In the genomic region with DNA sequence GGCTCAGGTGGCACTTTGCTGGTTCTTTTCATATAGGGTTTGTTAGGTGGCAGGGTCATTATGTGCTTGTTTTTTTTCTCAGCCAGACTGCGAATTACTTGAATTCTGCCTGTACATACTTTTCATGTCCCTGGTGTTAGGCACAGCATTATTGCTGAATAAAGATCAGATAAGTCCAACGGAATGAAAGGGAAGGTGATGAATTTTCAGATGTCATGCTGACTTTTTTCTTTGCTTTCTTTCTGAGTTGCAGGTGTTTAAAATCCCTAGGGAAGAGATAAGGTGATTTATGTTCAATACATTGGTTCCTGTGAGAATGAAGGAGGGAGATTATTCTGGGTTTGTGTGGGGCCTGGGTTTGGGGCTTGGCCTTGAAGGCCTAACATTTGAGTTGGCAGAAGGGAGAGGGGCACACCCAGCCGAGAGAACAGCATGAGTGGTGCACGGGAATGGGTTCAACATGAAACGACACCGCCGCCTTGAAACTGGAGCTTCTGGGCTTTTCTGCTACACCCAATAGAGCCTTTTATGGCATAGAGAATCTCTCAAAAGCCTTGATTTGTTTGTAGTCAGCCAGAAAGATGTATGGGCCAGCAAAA, we compare ENCODE assay signal across 29 cellular contexts.
DNase-seq lines count a peak whose midpoint lies in the region; ATAC-seq, FAIRE-seq and TF ChIP-seq lines count a peak whose summit lies in the region.
"Had no signal": no experiment of that assay in that cellular context is flagged by ENCODE, and none has a peak within 500 bp of the region (broad histone marks: within the 10 kb centered on the region; RNA-seq: fewer than 3 reads in every experiment).

No MANE protein-coding gene starts in this region.

- peak overlapping the region; percentile 71 for H3K27ac Mint-ChIP-seq in mesothelial cell of epicardium
- H3K27ac Mint-ChIP-seq: activated CD4-positive, alpha-beta T cell treated with anti-CD3 and anti-CD28 coated beads for 36 hours had no signal

- no peak for FAIRE-seq in urothelium cell line (lab: Jason Lieb, UNC)
- FAIRE-seq: colon, H54 had no signal

- no peak for TF ChIP-seq EP300 in stomach (IDR thresholded peaks at IDR 0.05)

- H3K27me3 ChIP-seq in body of pancreas (no peaks in the 10 kb centered on the region), stomach (no peaks in the 10 kb centered on the region)
- H3K27me3 ChIP-seq: breast epithelium, upper lobe of left lung had no signal

- ATAC-seq in body of pancreas = peak; percentile 72
- ATAC-seq in HG02981 (IDR thresholded peaks at IDR 0.05; ENCODE audit: unreplicated experiment) = no peak
- ATAC-seq: activated CD4-positive, alpha-beta T cell treated with anti-CD3 and anti-CD28 coated beads for 36 hours; activated naive CD4-positive, alpha-beta T cell treated with anti-CD3 and anti-CD28 coated beads, Interleukin-2, amount 50 U/mL, for 72 hours; naive thymus-derived CD4-positive, alpha-beta T cell; Panc1 had no signal

- peaks cover 30% of the 10 kb centered on the region for H3K4me1 ChIP-seq in body of pancreas
- H3K4me1 ChIP-seq in stomach = peaks cover 12 to 70% (median 36%) of the 10 kb centered on the region in 4 donors
- H3K4me1 ChIP-seq: breast epithelium had no signal

- H3K9me3 ChIP-seq in body of pancreas = no peaks in the 10 kb centered on the region
- H3K9me3 ChIP-seq in stomach = no peaks in the 10 kb centered on the region
- H3K9me3 ChIP-seq: breast epithelium, left ventricle myocardium inferior, upper lobe of left lung had no signal

- H3K36me3 Mint-ChIP-seq in mesothelial cell of epicardium = peaks cover 4% of the 10 kb centered on the region

- no peak for TF ChIP-seq CTCF in body of pancreas (IDR thresholded peaks at IDR 0.05)
- no peak for TF ChIP-seq CTCF in mesothelial cell of epicardium (IDR thresholded peaks at IDR 0.05; ENCODE audit: unreplicated experiment)
- TF ChIP-seq CTCF in stomach (IDR thresholded peaks at IDR 0.05) = no peak

- WGBS in body of pancreas, 2 donors = 21 to 34% methylated on average over 7 of the region's 7 CpGs
- WGBS in stomach, 5 donors = 29 to 76% (median 51%) methylated on average over 7 of the region's 7 CpGs

- H3K36me3 ChIP-seq in body of pancreas (replicated peaks in 1 of 2; ENCODE audit: insufficient read depth in 1 of 2, low read depth in 2 of 2) (no peaks in the 10 kb centered on the region), stomach (no peaks in the 10 kb centered on the region)
- H3K36me3 ChIP-seq: breast epithelium, left ventricle myocardium inferior, upper lobe of left lung had no signal

- peaks cover 10% of the 10 kb centered on the region for H3K9me3 Mint-ChIP-seq in mesothelial cell of epicardium

- intact Hi-C loops in body of pancreas (cut with DNase I) = no loop called here
- intact Hi-C loops in stomach (cut with DNase I; ENCODE audit: low total_unique reads) = no loop called here

- peak overlapping the region; percentile 21 to 58 (median 29) for H3K27ac ChIP-seq in body of pancreas
- H3K27ac ChIP-seq in stomach = peak overlapping the region; percentile 3 to 82 (median 73)
- H3K27ac ChIP-seq: 22Rv1, breast epithelium, left ventricle myocardium inferior, upper lobe of left lung had no signal

- no peak for TF ChIP-seq POLR2A in body of pancreas (IDR thresholded peaks at IDR 0.05)
- TF ChIP-seq POLR2A in stomach (IDR thresholded peaks at IDR 0.05) = no peak

- DNase-seq in NCI-H146 (lab: John Stamatoyannopoulos, UW) = peak; percentile 15
- DNase-seq in NCI-H146 treated with DMSO at 0.1 percent for 48 hours (lab: John Stamatoyannopoulos, UW; ENCODE audit: unreplicated experiment) = no peak
- peak; percentile 37 to 82 (median 68) for DNase-seq in body of pancreas
- DNase-seq in mesothelial cell of epicardium (ENCODE audit: low spot score in 2 of 2, unreplicated experiment in 2 of 2) = no peak
- peak; percentile 53 for DNase-seq in stomach
- DNase-seq in SKM-1 treated with dmso at 0.1 percent for 144 hours (lab: John Stamatoyannopoulos, UW; ENCODE audit: unreplicated experiment) = no peak
- DNase-seq in urothelium cell line (ENCODE audit: low spot score) = no peak
- DNase-seq: activated CD4-positive, alpha-beta T cell treated with anti-CD3 and anti-CD28 coated beads for 36 hours; C1 segment of cervical spinal cord; DND-41; effector CD4-positive, alpha-beta T cell; hypothalamus; left ventricle myocardium inferior; MM.1S; naive thymus-derived CD4-positive, alpha-beta T cell; NCI-H1417; NCI-H2081; NCI-H526 treated with DMSO at 0.1 percent for 48 hours; occipital lobe; Right ventricle myocardium superior; stimulated activated CD4-positive, alpha-beta T cell treated with anti-CD3 and anti-CD28 coated beads, Interleukin-4, amount 100 ng/mL, for 1 hour; upper lobe of left lung had no signal

- no peaks in the 10 kb centered on the region for H3K27me3 Mint-ChIP-seq in mesothelial cell of epicardium (ENCODE audit: low read depth)
- H3K27me3 Mint-ChIP-seq: activated CD4-positive, alpha-beta T cell treated with anti-CD3 and anti-CD28 coated beads for 36 hours; naive thymus-derived CD4-positive, alpha-beta T cell had no signal

- no peak overlapping the region for H3K4me3 Mint-ChIP-seq in mesothelial cell of epicardium
- H3K4me3 Mint-ChIP-seq: activated CD4-positive, alpha-beta T cell treated with anti-CD3 and anti-CD28 coated beads for 36 hours; naive thymus-derived CD4-positive, alpha-beta T cell had no signal

- H3K4me3 ChIP-seq in body of pancreas (no peak overlapping the region), stomach (no peak overlapping the region)
- H3K4me3 ChIP-seq: breast epithelium, left ventricle myocardium inferior, upper lobe of left lung had no signal

- peaks cover 41% of the 10 kb centered on the region for H3K4me1 Mint-ChIP-seq in mesothelial cell of epicardium

Comparison
In these comparisons a context has a peak if more than half of its experiments do, and no peak if none do; other contexts are left out.
1. DNase-seq: peak in NCI-H146 (single experiment), body of pancreas (4 of 4) and stomach (single experiment); none in NCI-H146 treated with DMSO at 0.1 percent for 48 hours (single experiment), mesothelial cell of epicardium (0 of 2), SKM-1 treated with dmso at 0.1 percent for 144 hours (single experiment) and urothelium cell line (single experiment).